Comparison of ENCODE assay signal across 18 cellular contexts in the genomic region with DNA sequence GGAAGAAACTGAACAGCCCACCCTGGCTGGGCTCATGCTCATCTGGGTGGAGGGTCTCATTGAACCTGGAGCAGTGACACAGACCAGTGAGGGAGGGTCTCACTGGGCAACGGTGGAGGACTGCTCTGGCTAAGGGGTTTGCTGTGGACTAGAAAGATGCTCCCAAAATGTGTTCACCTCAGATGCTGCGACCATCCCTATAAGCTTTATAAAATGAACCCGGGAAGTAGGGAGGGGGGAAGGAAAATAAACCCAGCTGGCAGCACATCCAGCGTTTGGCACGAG. TPM values are rescaled to one million over a fixed set of nuclear protein-coding genes. Genes with fewer than 3 reads are reported as not detected.
DNase-seq lines count a peak whose midpoint lies in the region; ATAC-seq and TF ChIP-seq lines count a peak whose summit lies in the region.
"Had no signal": no experiment of that assay in that cellular context is flagged by ENCODE, and none has a peak within 500 bp of the region (broad histone marks: within the 10 kb centered on the region; RNA-seq: fewer than 3 reads in every experiment).

No MANE protein-coding gene starts in this region.

- WGBS in esophagus muscularis mucosa: 43% methylated on average over 5 of the region's 5 CpGs

- no peak for TF ChIP-seq POLR2A in esophagus muscularis mucosa (IDR thresholded peaks at IDR 0.05; ENCODE audit: low read depth)

- CTCF ChIA-PET in activated CD4-positive, alpha-beta T cell treated with anti-CD3 and anti-CD28 coated beads, Interleukin-2, amount 10 ng/mL, durations not matched to agents 7 days and 5 days (lab: Charles Lee): interaction anchor here (0.6 to 3.7 kb wide), 4 partner anchors 12 to 815 kb away, joined by 4 to 18 read pairs (median 10); no protein-coding TSS in a partner anchor

- H3K9me3 ChIP-seq in KOPT-K1 (ENCODE audit: insufficient read depth, low read length, poor library complexity, severe bottlenecking): no peaks in the 10 kb centered on the region
- H3K9me3 ChIP-seq in esophagus muscularis mucosa: no peaks in the 10 kb centered on the region

- H3K27me3 Mint-ChIP-seq in activated CD4-positive, alpha-beta T cell treated with anti-CD3 and anti-CD28 coated beads, Interleukin-2, amount 10 ng/mL, durations not matched to agents 7 days and 5 days: no peaks in the 10 kb centered on the region
- peaks cover 2% of the 10 kb centered on the region for H3K27me3 Mint-ChIP-seq in type B pancreatic cell
- H3K27me3 Mint-ChIP-seq: activated naive CD8-positive, alpha-beta T cell; B cell had no signal

- H3K27ac ChIP-seq in KOPT-K1 (ENCODE audit: low read depth, low read length, poor library complexity, severe bottlenecking) (peak overlapping the region; percentile 59), esophagus muscularis mucosa (replicated peaks in 1 of 4) (peak overlapping the region in 3 of 4 donors; percentile 78 to 82 (median 81))
- H3K27ac ChIP-seq: cardiac muscle cell, foreskin keratinocyte had no signal

- intact Hi-C loops in esophagus muscularis mucosa (cut with DNase I): no loop called here

- TF ChIP-seq EP300 in esophagus muscularis mucosa (IDR thresholded peaks at IDR 0.05): no peak

- peaks cover 54 to 76% (median 66%) of the 10 kb centered on the region in 4 donors for H3K4me1 ChIP-seq in esophagus muscularis mucosa

- ATAC-seq in HG02884 (IDR thresholded peaks at IDR 0.05; ENCODE audit: unreplicated experiment): no peak
- ATAC-seq: foreskin keratinocyte had no signal

- POLR2A ChIA-PET in activated CD4-positive, alpha-beta T cell treated with anti-CD3 and anti-CD28 coated beads, Interleukin-2, amount 10 ng/mL, durations not matched to agents 7 days and 5 days (lab: Charles Lee): no interaction called here

- H3K4me1 Mint-ChIP-seq in activated CD4-positive, alpha-beta T cell treated with anti-CD3 and anti-CD28 coated beads, Interleukin-2, amount 10 ng/mL, durations not matched to agents 7 days and 5 days: peaks cover 76% of the 10 kb centered on the region
- peaks cover 33% of the 10 kb centered on the region for H3K4me1 Mint-ChIP-seq in type B pancreatic cell (ENCODE audit: unreplicated experiment)

- H3K27ac Mint-ChIP-seq in activated CD4-positive, alpha-beta T cell treated with anti-CD3 and anti-CD28 coated beads, Interleukin-2, amount 10 ng/mL, durations not matched to agents 7 days and 5 days: peak overlapping the region; percentile 76
- H3K27ac Mint-ChIP-seq in type B pancreatic cell: peak overlapping the region; percentile 73
- H3K27ac Mint-ChIP-seq: activated naive CD8-positive, alpha-beta T cell; memory B cell had no signal

- no peak overlapping the region for H3K4me3 ChIP-seq in esophagus muscularis mucosa
- H3K4me3 ChIP-seq: cardiac muscle cell had no signal

- no peaks in the 10 kb centered on the region for H3K27me3 ChIP-seq in esophagus muscularis mucosa
- H3K27me3 ChIP-seq: cardiac muscle cell, foreskin keratinocyte had no signal

- DNase-seq in activated CD4-positive, alpha-beta T cell treated with anti-CD3 and anti-CD28 coated beads, Interleukin-2, amount 10 ng/mL, durations not matched to agents 7 days and 5 days: no peak
- DNase-seq in activated CD4-positive, alpha-beta T cell treated with anti-CD3 and anti-CD28 coated beads, Interleukin-2, amount 50 U/mL, for 48 hours: no peak
- DNase-seq in esophagus muscularis mucosa (ENCODE audit: extremely low spot score) (no peak), type B pancreatic cell (ENCODE audit: extremely low spot score, unreplicated experiment) (no peak), NCI-H1417 treated with DMSO at 0.1 percent for 48 hours (lab: John Stamatoyannopoulos, UW) (no peak), GM10266 (ENCODE audit: extremely low spot score) (no peak)
- DNase-seq: activated CD8-positive, alpha-beta memory T cell treated with anti-CD3 and anti-CD28 coated beads, Interleukin-2, amount 50 U/mL, for 48 hours; foreskin keratinocyte; HCEC 1CT; occipital lobe; OCI-M1; small intestine had no signal

- H3K36me3 ChIP-seq in KOPT-K1 (ENCODE audit: insufficient read depth, low read length) (no peaks in the 10 kb centered on the region), esophagus muscularis mucosa (no peaks in the 10 kb centered on the region)
- H3K36me3 ChIP-seq: cardiac muscle cell had no signal

- peaks cover 3% of the 10 kb centered on the region for H3K36me3 Mint-ChIP-seq in activated CD4-positive, alpha-beta T cell treated with anti-CD3 and anti-CD28 coated beads, Interleukin-2, amount 10 ng/mL, durations not matched to agents 7 days and 5 days (ENCODE audit: low read depth)
- H3K36me3 Mint-ChIP-seq in type B pancreatic cell: no peaks in the 10 kb centered on the region
- H3K36me3 Mint-ChIP-seq: activated naive CD8-positive, alpha-beta T cell; memory B cell had no signal

- no peak overlapping the region for H3K4me3 Mint-ChIP-seq in activated CD4-positive, alpha-beta T cell treated with anti-CD3 and anti-CD28 coated beads, Interleukin-2, amount 10 ng/mL, durations not matched to agents 7 days and 5 days
- H3K4me3 Mint-ChIP-seq in type B pancreatic cell: no peak overlapping the region
- H3K4me3 Mint-ChIP-seq: activated naive CD8-positive, alpha-beta T cell; B cell; memory B cell had no signal

- no peaks in the 10 kb centered on the region for H3K9me3 Mint-ChIP-seq in activated CD4-positive, alpha-beta T cell treated with anti-CD3 and anti-CD28 coated beads, Interleukin-2, amount 10 ng/mL, durations not matched to agents 7 days and 5 days
- H3K9me3 Mint-ChIP-seq in type B pancreatic cell: no peaks in the 10 kb centered on the region
- H3K9me3 Mint-ChIP-seq: memory B cell had no signal

- TF ChIP-seq CTCF in esophagus muscularis mucosa (IDR thresholded peaks at IDR 0.05) (no peak), type B pancreatic cell (conservative IDR thresholded peaks at IDR 0.05) (no peak), GM10266 (IDR thresholded peaks at IDR 0.05; ENCODE audit: control insufficient read depth, insufficient read depth, low read depth, missing control alignments) (no peak)

RNA-seq across cellular contexts. Expression of a gene that starts 34.5 kb away (rescaled TPM):
- 100 to 1,000 TPM; 239 to 296 TPM for total RNA-seq in activated CD4-positive, alpha-beta T cell treated with anti-CD3 and anti-CD28 coated beads, Interleukin-2, amount 10 ng/mL, durations not matched to agents 7 days and 5 days
- total RNA-seq in esophagus muscularis mucosa (100 to 1,000 TPM in 1 of 4 donors, 10 to 100 TPM in 3; 82.3 to 157 (median 85.1) TPM), type B pancreatic cell (ENCODE audit: low replicate concordance) (59.9 and 94.6 TPM in 2 replicates)
